Comparison of ENCODE assay signal across 1 cellular context in the genomic region with DNA sequence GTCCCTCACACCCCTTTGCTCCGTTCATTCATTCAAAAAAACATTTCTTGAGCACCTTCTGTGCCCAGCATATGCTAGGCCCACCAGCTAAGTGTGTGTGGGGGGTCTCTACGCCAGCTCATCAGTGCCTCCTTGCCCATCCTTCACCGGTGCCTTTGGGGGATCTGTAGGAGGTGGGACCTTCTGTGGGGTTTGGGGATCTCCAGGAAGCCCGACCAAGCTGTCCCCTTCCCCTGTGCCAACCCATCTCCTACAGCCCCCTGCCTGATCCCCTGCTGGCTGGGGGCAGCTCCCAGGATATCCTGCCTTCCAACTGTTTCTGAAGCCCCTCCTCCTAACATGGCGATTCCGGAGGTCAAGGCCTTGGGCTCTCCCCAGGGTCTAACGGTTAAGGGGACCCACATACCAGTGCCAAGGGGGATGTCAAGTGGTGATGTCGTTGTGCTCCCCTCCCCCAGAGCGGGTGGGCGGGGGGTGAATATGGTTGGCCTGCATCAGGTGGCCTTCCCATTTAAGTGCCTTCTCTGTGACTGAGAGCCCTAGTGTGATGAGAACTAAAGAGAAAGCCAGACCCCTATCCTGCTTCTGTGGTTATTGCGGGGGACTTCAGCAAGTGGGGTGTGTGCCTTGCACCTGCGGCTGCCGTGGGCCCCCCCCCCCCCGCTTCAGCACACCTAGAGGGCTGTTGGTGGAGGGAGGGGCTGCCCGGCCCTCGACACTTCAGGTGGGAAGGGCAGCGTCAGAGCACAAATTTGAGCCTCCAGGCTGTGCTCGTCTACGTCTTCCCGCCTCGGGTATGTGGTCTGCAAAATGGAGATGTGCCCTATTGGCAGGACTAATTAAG.
TF ChIP-seq lines count a peak whose summit lies in the region.

No MANE protein-coding gene starts in this region.

TF ChIP-seq in HepG2, 621 proteins besides CTCF, POLR2A, EP300 and RAD21 (continued from another document and continues in another):
- TF ChIP-seq ZNF687 (CRISPR knock-in tag; IDR thresholded peaks at IDR 0.05) (peak; percentile 85), HNRNPL (IDR thresholded peaks at IDR 0.05; ENCODE audit: low read depth, low read length) (0 out of 2 replicates have a peak, but pooled peaks have one; percentile 15), ZNF232 (CRISPR knock-in tag; IDR thresholded peaks at IDR 0.05; ENCODE audit: borderline replicate concordance) (no peak; the same call in 1 of the 2 replicates), ZNF678 (CRISPR knock-in tag; IDR thresholded peaks at IDR 0.05) (no peak), YY1 (IDR thresholded peaks at IDR 0.05; ENCODE audit: insufficient read depth, insufficient replicate concordance, low read depth, low read length) (peak; percentile 55), ZNF782 (CRISPR knock-in tag; IDR thresholded peaks at IDR 0.05; ENCODE audit: borderline replicate concordance) (0 out of 2 replicates have a peak, but pooled peaks have one; percentile 10), ZNF670 (CRISPR knock-in tag; IDR thresholded peaks at IDR 0.05; ENCODE audit: borderline replicate concordance) (peak; percentile 29; the same call in 1 of the 2 replicates), RBM22 (optimal IDR thresholded peaks at IDR 0.05; ENCODE audit: low read length) (peak; percentile 97), MTA1 (CRISPR knock-in tag; IDR thresholded peaks at IDR 0.05; ENCODE audit: borderline replicate concordance) (peak; percentile 77), SAP130 (CRISPR knock-in tag; IDR thresholded peaks at IDR 0.05; ENCODE audit: low read depth) (peak; percentile 6; the same call in 1 of the 2 replicates), ZNF547 (CRISPR knock-in tag; IDR thresholded peaks at IDR 0.05) (peak; percentile 84), NR2F1 (CRISPR knock-in tag; IDR thresholded peaks at IDR 0.05) (peak; percentile 10 to 69; a peak in 2 of 4 replicates), ZNF432 (CRISPR knock-in tag; IDR thresholded peaks at IDR 0.05; ENCODE audit: borderline replicate concordance) (no peak), ZNF879 (CRISPR knock-in tag; IDR thresholded peaks at IDR 0.05) (0 out of 2 replicates have a peak, but pooled peaks have one; percentile 47), NONO (IDR thresholded peaks at IDR 0.05) (no peak), NONO (CRISPR knock-in tag; conservative IDR thresholded peaks at IDR 0.05) (peak; percentile 54; the same call in 1 of the 2 replicates), PITX1 (CRISPR knock-in tag; IDR thresholded peaks at IDR 0.05) (no peak), ARHGAP35 (CRISPR knock-in tag; IDR thresholded peaks at IDR 0.05; ENCODE audit: borderline replicate concordance) (no peak; the same call in 1 of the 2 replicates), GABPA (IDR thresholded peaks at IDR 0.05; ENCODE audit: low read depth, low read length) (no peak), GABPA (CRISPR knock-in tag; IDR thresholded peaks at IDR 0.05; ENCODE audit: low read depth) (0 out of 2 replicates have a peak, but pooled peaks have one; percentile 35), NFAT5 (CRISPR knock-in tag; IDR thresholded peaks at IDR 0.05) (0 out of 2 replicates have a peak, but pooled peaks have one; percentile 21), JUND (CRISPR knock-in tag; IDR thresholded peaks at IDR 0.05) (peak; percentile 11; the same call in 1 of the 2 replicates)
- TF ChIP-seq, protein P1, sequence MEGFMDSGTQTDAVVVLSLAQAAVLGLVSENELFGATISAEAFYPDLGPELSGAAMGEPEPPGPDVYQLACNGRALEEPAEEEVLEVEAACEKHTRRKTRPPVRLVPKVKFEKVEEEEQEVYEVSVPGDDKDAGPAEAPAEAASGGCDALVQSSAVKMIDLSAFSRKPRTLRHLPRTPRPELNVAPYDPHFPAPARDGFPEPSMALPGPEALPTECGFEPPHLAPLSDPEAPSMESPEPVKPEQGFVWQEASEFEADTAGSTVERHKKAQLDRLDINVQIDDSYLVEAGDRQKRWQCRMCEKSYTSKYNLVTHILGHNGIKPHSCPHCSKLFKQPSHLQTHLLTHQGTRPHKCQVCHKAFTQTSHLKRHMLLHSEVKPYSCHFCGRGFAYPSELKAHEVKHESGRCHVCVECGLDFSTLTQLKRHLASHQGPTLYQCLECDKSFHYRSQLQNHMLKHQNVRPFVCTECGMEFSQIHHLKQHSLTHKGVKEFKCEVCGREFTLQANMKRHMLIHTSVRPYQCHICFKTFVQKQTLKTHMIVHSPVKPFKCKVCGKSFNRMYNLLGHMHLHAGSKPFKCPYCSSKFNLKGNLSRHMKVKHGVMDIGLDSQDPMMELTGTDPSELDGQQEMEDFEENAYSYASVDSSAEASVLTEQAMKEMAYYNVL (CRISPR knock-in tag; IDR thresholded peaks at IDR 0.05; ENCODE audit: borderline replicate concordance) = 0 out of 2 replicates have a peak, but pooled peaks have one; percentile 2
- TF ChIP-seq, protein P2, sequence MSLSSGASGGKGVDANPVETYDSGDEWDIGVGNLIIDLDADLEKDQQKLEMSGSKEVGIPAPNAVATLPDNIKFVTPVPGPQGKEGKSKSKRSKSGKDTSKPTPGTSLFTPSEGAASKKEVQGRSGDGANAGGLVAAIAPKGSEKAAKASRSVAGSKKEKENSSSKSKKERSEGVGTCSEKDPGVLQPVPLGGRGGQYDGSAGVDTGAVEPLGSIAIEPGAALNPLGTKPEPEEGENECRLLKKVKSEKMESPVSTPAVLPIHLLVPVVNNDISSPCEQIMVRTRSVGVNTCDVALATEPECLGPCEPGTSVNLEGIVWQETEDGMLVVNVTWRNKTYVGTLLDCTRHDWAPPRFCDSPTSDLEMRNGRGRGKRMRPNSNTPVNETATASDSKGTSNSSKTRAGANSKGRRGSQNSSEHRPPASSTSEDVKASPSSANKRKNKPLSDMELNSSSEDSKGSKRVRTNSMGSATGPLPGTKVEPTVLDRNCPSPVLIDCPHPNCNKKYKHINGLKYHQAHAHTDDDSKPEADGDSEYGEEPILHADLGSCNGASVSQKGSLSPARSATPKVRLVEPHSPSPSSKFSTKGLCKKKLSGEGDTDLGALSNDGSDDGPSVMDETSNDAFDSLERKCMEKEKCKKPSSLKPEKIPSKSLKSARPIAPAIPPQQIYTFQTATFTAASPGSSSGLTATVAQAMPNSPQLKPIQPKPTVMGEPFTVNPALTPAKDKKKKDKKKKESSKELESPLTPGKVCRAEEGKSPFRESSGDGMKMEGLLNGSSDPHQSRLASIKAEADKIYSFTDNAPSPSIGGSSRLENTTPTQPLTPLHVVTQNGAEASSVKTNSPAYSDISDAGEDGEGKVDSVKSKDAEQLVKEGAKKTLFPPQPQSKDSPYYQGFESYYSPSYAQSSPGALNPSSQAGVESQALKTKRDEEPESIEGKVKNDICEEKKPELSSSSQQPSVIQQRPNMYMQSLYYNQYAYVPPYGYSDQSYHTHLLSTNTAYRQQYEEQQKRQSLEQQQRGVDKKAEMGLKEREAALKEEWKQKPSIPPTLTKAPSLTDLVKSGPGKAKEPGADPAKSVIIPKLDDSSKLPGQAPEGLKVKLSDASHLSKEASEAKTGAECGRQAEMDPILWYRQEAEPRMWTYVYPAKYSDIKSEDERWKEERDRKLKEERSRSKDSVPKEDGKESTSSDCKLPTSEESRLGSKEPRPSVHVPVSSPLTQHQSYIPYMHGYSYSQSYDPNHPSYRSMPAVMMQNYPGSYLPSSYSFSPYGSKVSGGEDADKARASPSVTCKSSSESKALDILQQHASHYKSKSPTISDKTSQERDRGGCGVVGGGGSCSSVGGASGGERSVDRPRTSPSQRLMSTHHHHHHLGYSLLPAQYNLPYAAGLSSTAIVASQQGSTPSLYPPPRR (CRISPR knock-in tag; IDR thresholded peaks at IDR 0.05; ENCODE audit: borderline replicate concordance) = no peak; the same call in 1 of the 2 replicates
- TF ChIP-seq, protein P3, sequence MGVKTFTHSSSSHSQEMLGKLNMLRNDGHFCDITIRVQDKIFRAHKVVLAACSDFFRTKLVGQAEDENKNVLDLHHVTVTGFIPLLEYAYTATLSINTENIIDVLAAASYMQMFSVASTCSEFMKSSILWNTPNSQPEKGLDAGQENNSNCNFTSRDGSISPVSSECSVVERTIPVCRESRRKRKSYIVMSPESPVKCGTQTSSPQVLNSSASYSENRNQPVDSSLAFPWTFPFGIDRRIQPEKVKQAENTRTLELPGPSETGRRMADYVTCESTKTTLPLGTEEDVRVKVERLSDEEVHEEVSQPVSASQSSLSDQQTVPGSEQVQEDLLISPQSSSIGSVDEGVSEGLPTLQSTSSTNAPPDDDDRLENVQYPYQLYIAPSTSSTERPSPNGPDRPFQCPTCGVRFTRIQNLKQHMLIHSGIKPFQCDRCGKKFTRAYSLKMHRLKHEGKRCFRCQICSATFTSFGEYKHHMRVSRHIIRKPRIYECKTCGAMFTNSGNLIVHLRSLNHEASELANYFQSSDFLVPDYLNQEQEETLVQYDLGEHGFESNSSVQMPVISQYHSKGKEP (CRISPR knock-in tag; IDR thresholded peaks at IDR 0.05) = 0 out of 2 replicates have a peak, but pooled peaks have one; percentile 17
